1 cellular context compared by ENCODE assay signal in the genomic region with DNA sequence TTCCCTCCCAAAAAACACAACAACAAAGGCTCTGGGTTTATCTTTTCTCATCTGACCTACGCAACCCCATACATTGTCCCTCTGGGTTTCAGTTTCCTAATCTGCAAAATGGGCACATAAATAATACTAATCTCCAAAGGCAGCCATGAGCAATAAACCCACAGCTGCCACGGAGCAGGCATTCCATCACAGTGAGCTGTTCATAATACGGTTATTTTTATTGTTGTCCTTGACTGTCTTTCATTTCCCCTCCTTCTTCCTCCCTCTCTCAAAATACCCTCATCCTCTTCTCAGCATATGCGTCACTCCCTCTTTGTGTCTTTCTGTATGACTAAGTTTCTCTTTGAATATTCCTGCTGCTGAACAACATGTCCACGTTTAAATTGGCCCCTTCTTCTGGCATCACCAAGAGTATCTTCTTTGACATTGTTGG.
TF ChIP-seq lines count a peak whose summit lies in the region.

No MANE protein-coding gene starts in this region.

TF ChIP-seq in GM12878, 131 proteins besides CTCF, POLR2A, EP300 and RAD21 (continued from another document and continues in another):
- TF ChIP-seq, protein P1, sequence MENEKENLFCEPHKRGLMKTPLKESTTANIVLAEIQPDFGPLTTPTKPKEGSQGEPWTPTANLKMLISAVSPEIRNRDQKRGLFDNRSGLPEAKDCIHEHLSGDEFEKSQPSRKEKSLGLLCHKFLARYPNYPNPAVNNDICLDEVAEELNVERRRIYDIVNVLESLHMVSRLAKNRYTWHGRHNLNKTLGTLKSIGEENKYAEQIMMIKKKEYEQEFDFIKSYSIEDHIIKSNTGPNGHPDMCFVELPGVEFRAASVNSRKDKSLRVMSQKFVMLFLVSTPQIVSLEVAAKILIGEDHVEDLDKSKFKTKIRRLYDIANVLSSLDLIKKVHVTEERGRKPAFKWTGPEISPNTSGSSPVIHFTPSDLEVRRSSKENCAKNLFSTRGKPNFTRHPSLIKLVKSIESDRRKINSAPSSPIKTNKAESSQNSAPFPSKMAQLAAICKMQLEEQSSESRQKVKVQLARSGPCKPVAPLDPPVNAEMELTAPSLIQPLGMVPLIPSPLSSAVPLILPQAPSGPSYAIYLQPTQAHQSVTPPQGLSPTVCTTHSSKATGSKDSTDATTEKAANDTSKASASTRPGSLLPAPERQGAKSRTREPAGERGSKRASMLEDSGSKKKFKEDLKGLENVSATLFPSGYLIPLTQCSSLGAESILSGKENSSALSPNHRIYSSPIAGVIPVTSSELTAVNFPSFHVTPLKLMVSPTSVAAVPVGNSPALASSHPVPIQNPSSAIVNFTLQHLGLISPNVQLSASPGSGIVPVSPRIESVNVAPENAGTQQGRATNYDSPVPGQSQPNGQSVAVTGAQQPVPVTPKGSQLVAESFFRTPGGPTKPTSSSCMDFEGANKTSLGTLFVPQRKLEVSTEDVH (IDR thresholded peaks at IDR 0.05; ENCODE audit: low read depth, partially characterized antibody) = no peak
- TF ChIP-seq MTA3 (IDR thresholded peaks at IDR 0.05; ENCODE audit: borderline replicate concordance, low read length) (peak; percentile 78; the same call in 1 of the 2 replicates), ZSCAN29 (IDR thresholded peaks at IDR 0.05) (0 out of 2 replicates have a peak, but pooled peaks have one; percentile 32), ZNF274 (IDR thresholded peaks at IDR 0.05; ENCODE audit: insufficient read depth, insufficient read length) (no peak), FOXK2 (IDR thresholded peaks at IDR 0.05) (no peak), DPF2 (IDR thresholded peaks at IDR 0.05) (peak; percentile 72), TAF1 (IDR thresholded peaks at IDR 0.05; ENCODE audit: borderline replicate concordance, low read depth, low read length) (no peak), RAD51 (IDR thresholded peaks at IDR 0.05) (no peak), POU2F2 (IDR thresholded peaks at IDR 0.05; ENCODE audit: borderline replicate concordance, low read depth, low read length) (no peak), MTA2 (IDR thresholded peaks at IDR 0.05; ENCODE audit: low read depth) (no peak; the same call in 1 of the 2 replicates), ZNF207 (IDR thresholded peaks at IDR 0.05; ENCODE audit: borderline replicate concordance) (no peak), NBN (IDR thresholded peaks at IDR 0.05) (peak; percentile 67; the same call in 1 of the 2 replicates), ZNF384 (IDR thresholded peaks at IDR 0.05; ENCODE audit: borderline replicate concordance, low read depth, low read length) (no peak), EZH2 (IDR thresholded peaks at IDR 0.05; ENCODE audit: borderline replicate concordance, control insufficient read depth, low read depth, low read length) (no peak), SMAD1 (IDR thresholded peaks at IDR 0.05; ENCODE audit: low read depth, partially characterized antibody) (no peak), SUZ12 (IDR thresholded peaks at IDR 0.05; ENCODE audit: unreplicated experiment) (no peak), ZNF24 (IDR thresholded peaks at IDR 0.05) (no peak), MXI1 (IDR thresholded peaks at IDR 0.05; ENCODE audit: low read depth, low read length) (no peak), EGR1 (IDR thresholded peaks at IDR 0.05; ENCODE audit: borderline replicate concordance in 1 of 2, low read depth in 2 of 2, low read length in 2 of 2) (no peak), SIN3A (IDR thresholded peaks at IDR 0.05; ENCODE audit: low read depth, low read length) (no peak), NR2C2 (IDR thresholded peaks at IDR 0.05; ENCODE audit: borderline replicate concordance, control insufficient read depth, insufficient read length, low read depth) (no peak), KAT2A (conservative IDR thresholded peaks at IDR 0.05; ENCODE audit: control insufficient read depth, low read depth, low read length) (no peak), BRCA1 (IDR thresholded peaks at IDR 0.05; ENCODE audit: low read depth, low read length) (no peak), SMAD5 (IDR thresholded peaks at IDR 0.05; ENCODE audit: low read depth) (no peak; the same call in 1 of the 2 replicates), YY1 (IDR thresholded peaks at IDR 0.05; ENCODE audit: low read depth, low read length) (peak; percentile 64; the same call in 1 of the 2 replicates), FOS (IDR thresholded peaks at IDR 0.05; ENCODE audit: borderline replicate concordance, extremely low read depth, insufficient read length) (no peak), HDAC6 (IDR thresholded peaks at IDR 0.05; ENCODE audit: unreplicated experiment) (no peak), BCL11A (IDR thresholded peaks at IDR 0.05; ENCODE audit: low read depth, low read length) (peak; percentile 79), MYB (IDR thresholded peaks at IDR 0.05; ENCODE audit: borderline replicate concordance, low read depth, low read length) (no peak)
- TF ChIP-seq, protein P2, sequence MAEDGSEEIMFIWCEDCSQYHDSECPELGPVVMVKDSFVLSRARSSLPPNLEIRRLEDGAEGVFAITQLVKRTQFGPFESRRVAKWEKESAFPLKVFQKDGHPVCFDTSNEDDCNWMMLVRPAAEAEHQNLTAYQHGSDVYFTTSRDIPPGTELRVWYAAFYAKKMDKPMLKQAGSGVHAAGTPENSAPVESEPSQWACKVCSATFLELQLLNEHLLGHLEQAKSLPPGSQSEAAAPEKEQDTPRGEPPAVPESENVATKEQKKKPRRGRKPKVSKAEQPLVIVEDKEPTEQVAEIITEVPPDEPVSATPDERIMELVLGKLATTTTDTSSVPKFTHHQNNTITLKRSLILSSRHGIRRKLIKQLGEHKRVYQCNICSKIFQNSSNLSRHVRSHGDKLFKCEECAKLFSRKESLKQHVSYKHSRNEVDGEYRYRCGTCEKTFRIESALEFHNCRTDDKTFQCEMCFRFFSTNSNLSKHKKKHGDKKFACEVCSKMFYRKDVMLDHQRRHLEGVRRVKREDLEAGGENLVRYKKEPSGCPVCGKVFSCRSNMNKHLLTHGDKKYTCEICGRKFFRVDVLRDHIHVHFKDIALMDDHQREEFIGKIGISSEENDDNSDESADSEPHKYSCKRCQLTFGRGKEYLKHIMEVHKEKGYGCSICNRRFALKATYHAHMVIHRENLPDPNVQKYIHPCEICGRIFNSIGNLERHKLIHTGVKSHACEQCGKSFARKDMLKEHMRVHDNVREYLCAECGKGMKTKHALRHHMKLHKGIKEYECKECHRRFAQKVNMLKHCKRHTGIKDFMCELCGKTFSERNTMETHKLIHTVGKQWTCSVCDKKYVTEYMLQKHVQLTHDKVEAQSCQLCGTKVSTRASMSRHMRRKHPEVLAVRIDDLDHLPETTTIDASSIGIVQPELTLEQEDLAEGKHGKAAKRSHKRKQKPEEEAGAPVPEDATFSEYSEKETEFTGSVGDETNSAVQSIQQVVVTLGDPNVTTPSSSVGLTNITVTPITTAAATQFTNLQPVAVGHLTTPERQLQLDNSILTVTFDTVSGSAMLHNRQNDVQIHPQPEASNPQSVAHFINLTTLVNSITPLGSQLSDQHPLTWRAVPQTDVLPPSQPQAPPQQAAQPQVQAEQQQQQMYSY (CRISPR knock-in tag; IDR thresholded peaks at IDR 0.05) = no peak
- TF ChIP-seq, protein P3, sequence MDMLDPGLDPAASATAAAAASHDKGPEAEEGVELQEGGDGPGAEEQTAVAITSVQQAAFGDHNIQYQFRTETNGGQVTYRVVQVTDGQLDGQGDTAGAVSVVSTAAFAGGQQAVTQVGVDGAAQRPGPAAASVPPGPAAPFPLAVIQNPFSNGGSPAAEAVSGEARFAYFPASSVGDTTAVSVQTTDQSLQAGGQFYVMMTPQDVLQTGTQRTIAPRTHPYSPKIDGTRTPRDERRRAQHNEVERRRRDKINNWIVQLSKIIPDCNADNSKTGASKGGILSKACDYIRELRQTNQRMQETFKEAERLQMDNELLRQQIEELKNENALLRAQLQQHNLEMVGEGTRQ (IDR thresholded peaks at IDR 0.05; ENCODE audit: borderline replicate concordance, low read depth, low read length) = no peak
- TF ChIP-seq, protein P4, sequence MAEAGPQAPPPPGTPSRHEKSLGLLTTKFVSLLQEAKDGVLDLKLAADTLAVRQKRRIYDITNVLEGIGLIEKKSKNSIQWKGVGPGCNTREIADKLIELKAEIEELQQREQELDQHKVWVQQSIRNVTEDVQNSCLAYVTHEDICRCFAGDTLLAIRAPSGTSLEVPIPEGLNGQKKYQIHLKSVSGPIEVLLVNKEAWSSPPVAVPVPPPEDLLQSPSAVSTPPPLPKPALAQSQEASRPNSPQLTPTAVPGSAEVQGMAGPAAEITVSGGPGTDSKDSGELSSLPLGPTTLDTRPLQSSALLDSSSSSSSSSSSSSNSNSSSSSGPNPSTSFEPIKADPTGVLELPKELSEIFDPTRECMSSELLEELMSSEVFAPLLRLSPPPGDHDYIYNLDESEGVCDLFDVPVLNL (IDR thresholded peaks at IDR 0.05; ENCODE audit: low read depth, low read length) = no peak
- TF ChIP-seq, protein P5, sequence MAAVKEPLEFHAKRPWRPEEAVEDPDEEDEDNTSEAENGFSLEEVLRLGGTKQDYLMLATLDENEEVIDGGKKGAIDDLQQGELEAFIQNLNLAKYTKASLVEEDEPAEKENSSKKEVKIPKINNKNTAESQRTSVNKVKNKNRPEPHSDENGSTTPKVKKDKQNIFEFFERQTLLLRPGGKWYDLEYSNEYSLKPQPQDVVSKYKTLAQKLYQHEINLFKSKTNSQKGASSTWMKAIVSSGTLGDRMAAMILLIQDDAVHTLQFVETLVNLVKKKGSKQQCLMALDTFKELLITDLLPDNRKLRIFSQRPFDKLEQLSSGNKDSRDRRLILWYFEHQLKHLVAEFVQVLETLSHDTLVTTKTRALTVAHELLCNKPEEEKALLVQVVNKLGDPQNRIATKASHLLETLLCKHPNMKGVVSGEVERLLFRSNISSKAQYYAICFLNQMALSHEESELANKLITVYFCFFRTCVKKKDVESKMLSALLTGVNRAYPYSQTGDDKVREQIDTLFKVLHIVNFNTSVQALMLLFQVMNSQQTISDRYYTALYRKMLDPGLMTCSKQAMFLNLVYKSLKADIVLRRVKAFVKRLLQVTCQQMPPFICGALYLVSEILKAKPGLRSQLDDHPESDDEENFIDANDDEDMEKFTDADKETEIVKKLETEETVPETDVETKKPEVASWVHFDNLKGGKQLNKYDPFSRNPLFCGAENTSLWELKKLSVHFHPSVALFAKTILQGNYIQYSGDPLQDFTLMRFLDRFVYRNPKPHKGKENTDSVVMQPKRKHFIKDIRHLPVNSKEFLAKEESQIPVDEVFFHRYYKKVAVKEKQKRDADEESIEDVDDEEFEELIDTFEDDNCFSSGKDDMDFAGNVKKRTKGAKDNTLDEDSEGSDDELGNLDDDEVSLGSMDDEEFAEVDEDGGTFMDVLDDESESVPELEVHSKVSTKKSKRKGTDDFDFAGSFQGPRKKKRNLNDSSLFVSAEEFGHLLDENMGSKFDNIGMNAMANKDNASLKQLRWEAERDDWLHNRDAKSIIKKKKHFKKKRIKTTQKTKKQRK (IDR thresholded peaks at IDR 0.05; ENCODE audit: low read depth, low read length) = no peak
- TF ChIP-seq, protein P6, sequence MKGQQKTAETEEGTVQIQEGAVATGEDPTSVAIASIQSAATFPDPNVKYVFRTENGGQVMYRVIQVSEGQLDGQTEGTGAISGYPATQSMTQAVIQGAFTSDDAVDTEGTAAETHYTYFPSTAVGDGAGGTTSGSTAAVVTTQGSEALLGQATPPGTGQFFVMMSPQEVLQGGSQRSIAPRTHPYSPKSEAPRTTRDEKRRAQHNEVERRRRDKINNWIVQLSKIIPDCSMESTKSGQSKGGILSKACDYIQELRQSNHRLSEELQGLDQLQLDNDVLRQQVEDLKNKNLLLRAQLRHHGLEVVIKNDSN (IDR thresholded peaks at IDR 0.05; ENCODE audit: borderline replicate concordance, extremely low read length, insufficient read depth, low read depth, low read length) = no peak
- TF ChIP-seq, protein P7, sequence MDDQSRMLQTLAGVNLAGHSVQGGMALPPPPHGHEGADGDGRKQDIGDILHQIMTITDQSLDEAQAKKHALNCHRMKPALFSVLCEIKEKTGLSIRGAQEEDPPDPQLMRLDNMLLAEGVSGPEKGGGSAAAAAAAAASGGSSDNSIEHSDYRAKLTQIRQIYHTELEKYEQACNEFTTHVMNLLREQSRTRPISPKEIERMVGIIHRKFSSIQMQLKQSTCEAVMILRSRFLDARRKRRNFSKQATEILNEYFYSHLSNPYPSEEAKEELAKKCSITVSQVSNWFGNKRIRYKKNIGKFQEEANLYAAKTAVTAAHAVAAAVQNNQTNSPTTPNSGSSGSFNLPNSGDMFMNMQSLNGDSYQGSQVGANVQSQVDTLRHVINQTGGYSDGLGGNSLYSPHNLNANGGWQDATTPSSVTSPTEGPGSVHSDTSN (IDR thresholded peaks at IDR 0.05; ENCODE audit: insufficient replicate concordance, low read depth, low read length) = no peak
- TF ChIP-seq, protein P8, sequence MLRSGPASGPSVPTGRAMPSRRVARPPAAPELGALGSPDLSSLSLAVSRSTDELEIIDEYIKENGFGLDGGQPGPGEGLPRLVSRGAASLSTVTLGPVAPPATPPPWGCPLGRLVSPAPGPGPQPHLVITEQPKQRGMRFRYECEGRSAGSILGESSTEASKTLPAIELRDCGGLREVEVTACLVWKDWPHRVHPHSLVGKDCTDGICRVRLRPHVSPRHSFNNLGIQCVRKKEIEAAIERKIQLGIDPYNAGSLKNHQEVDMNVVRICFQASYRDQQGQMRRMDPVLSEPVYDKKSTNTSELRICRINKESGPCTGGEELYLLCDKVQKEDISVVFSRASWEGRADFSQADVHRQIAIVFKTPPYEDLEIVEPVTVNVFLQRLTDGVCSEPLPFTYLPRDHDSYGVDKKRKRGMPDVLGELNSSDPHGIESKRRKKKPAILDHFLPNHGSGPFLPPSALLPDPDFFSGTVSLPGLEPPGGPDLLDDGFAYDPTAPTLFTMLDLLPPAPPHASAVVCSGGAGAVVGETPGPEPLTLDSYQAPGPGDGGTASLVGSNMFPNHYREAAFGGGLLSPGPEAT (IDR thresholded peaks at IDR 0.05; ENCODE audit: low read depth) = peak; percentile 64
- TF ChIP-seq, protein P9, sequence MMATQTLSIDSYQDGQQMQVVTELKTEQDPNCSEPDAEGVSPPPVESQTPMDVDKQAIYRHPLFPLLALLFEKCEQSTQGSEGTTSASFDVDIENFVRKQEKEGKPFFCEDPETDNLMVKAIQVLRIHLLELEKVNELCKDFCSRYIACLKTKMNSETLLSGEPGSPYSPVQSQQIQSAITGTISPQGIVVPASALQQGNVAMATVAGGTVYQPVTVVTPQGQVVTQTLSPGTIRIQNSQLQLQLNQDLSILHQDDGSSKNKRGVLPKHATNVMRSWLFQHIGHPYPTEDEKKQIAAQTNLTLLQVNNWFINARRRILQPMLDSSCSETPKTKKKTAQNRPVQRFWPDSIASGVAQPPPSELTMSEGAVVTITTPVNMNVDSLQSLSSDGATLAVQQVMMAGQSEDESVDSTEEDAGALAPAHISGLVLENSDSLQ (IDR thresholded peaks at IDR 0.05) = peak; percentile 56
